Comparison of ENCODE assay signal across 28 cellular contexts in genomic region chr5:55372130-55372925, GRCh38.
"Had no signal": no experiment of that assay in that cellular context is flagged by ENCODE, and none has a peak within 500 bp of the region (broad histone marks: within the 10 kb centered on the region; RNA-seq: fewer than 3 reads in every experiment).

No MANE protein-coding gene starts in this region.

- H3K27me3 ChIP-seq: gastrocnemius medialis, hepatocyte, neural progenitor cell, right atrium auricular region, suprapubic skin, tibial artery, upper lobe of right lung had no signal

- H3K4me3 ChIP-seq: gastrocnemius medialis, hepatocyte, neural progenitor cell, right atrium auricular region, suprapubic skin, tibial artery, upper lobe of right lung had no signal

- H3K27ac ChIP-seq: gastrocnemius medialis, hepatocyte, neural progenitor cell, parathyroid adenoma, right atrium auricular region, suprapubic skin, tibial artery, upper lobe of right lung had no signal

- ATAC-seq: activated naive CD4-positive, alpha-beta T cell treated with anti-CD3 and anti-CD28 coated beads, Interleukin-2, amount 50 U/mL, for 72 hours; activated T-cell treated with anti-CD3 and anti-CD28 coated beads, Interleukin-2, amount 50 U/mL, for 4 hours; gastrocnemius medialis; naive thymus-derived CD8-positive, alpha-beta T cell; upper lobe of right lung had no signal

- H2AFZ ChIP-seq: hepatocyte, neural progenitor cell, parathyroid adenoma had no signal

- H3K4me2 ChIP-seq: hepatocyte, neural progenitor cell had no signal

- DNase-seq: activated CD4-positive, alpha-beta memory T cell treated with anti-CD3 and anti-CD28 coated beads, Interleukin-2, amount 10 ng/mL, durations not matched to agents 7 days and 5 days; activated CD4-positive, alpha-beta T cell treated with anti-CD3 and anti-CD28 coated beads, Interleukin-2, amount 10 ng/mL, durations not matched to agents 24 days and 14 days; activated CD4-positive, CD25-positive, alpha-beta regulatory T cell treated with anti-CD3 and anti-CD28 coated beads, Interleukin-2, amount 50 U/mL, for 72 hours; activated CD8-positive, alpha-beta memory T cell treated with anti-CD3 and anti-CD28 coated beads, Interleukin-2, amount 50 U/mL, for 48 hours; activated naive CD4-positive, alpha-beta T cell; activated T-cell treated with anti-CD3 and anti-CD28 coated beads, Interleukin-2, amount 50 U/mL, for 4 hours; anterior cingulate cortex; dermis blood vessel endothelial cell; effector CD4-positive, alpha-beta T cell; gastrocnemius medialis; glutamatergic neuron; midbrain; naive thymus-derived CD8-positive, alpha-beta T cell; occipital lobe; stimulated activated CD4-positive, alpha-beta T cell treated with anti-CD3 and anti-CD28 coated beads, Interleukin-15, amount 100 ng/mL, for 24 hours; stimulated activated CD4-positive, alpha-beta T cell treated with anti-CD3 and anti-CD28 coated beads, Interleukin-2, amount 100 ng/mL, for 24 hours; stimulated activated naive CD4-positive, alpha-beta T cell; T-helper 9 cell; tibial artery; upper lobe of right lung had no signal

- H3K4me1 ChIP-seq: gastrocnemius medialis, neural progenitor cell, parathyroid adenoma, right atrium auricular region, suprapubic skin, tibial artery, upper lobe of right lung had no signal

- FAIRE-seq: bronchial epithelial cell, keratinocyte had no signal

- H3K79me2 ChIP-seq: hepatocyte, parathyroid adenoma had no signal

- H3K9ac ChIP-seq: neural progenitor cell, parathyroid adenoma had no signal

- H3K9me3 ChIP-seq: gastrocnemius medialis, right atrium auricular region, suprapubic skin, tibial artery, upper lobe of right lung had no signal
